30 cellular contexts compared by ENCODE assay signal in genomic region chr18:5451871-5452270, GRCh38.
"Had no signal": no experiment of that assay in that cellular context is flagged by ENCODE, and none has a peak within 500 bp of the region (broad histone marks: within the 10 kb centered on the region; RNA-seq: fewer than 3 reads in every experiment).

No MANE protein-coding gene starts in this region.

- DNase-seq: activated effector memory CD4-positive, alpha-beta T cell treated with anti-CD3 and anti-CD28 coated beads, Interleukin-2, amount 50 U/mL, for 16 hours; activated effector memory CD4-positive, alpha-beta T cell treated with Interleukin-2 at 50 U/mL for 16 hours; activated gamma-delta T cell; activated gamma-delta T cell treated with Interleukin-2 at 50 U/mL for 16 hours; activated naive CD4-positive, alpha-beta T cell; activated naive CD4-positive, alpha-beta T cell treated with anti-CD3 and anti-CD28 coated beads for 36 hours; activated naive CD4-positive, alpha-beta T cell treated with anti-CD3 and anti-CD28 coated beads, Interleukin-2, amount 10 ng/mL, durations not matched to agents 7 days and 5 days; activated naive CD4-positive, alpha-beta T cell treated with anti-CD3 and anti-CD28 coated beads, Interleukin-2, amount 50 U/mL, for 16 hours; activated naive CD4-positive, alpha-beta T cell treated with Interleukin-2 at 50 U/mL for 16 hours; activated naive CD8-positive, alpha-beta T cell treated with anti-CD3 and anti-CD28 coated beads for 36 hours; activated naive CD8-positive, alpha-beta T cell treated with anti-CD3 and anti-CD28 coated beads, Interleukin-2, amount 10 ng/mL, durations not matched to agents 7 days and 5 days; activated naive CD8-positive, alpha-beta T cell treated with anti-CD3 and anti-CD28 coated beads, Interleukin-2, amount 50 U/mL, for 24 hours; activated T-cell treated with anti-CD3 and anti-CD28 coated beads, Interleukin-2, amount 50 U/mL, for 1 hour; activated T-cell treated with anti-CD3 and anti-CD28 coated beads, Interleukin-2, amount 50 U/mL, for 24 hours; activated T-cell treated with anti-CD3 and anti-CD28 coated beads, Interleukin-2, amount 50 U/mL, for 4 hours; activated T-cell treated with anti-CD3 and anti-CD28 coated beads, Interleukin-2, amount 50 U/mL, for 72 hours; adrenal gland; amniotic stem cell; amygdala; anterior cingulate cortex; aorta; body of pancreas; brain microvascular endothelial cell; caudate nucleus; central memory CD4-positive, alpha-beta T cell; cerebellar nuclear complex had no signal

- H3K36me3 ChIP-seq: adrenal gland, ascending aorta, brain microvascular endothelial cell, breast epithelium, cardiac muscle cell had no signal

- H3K4me1 ChIP-seq: ascending aorta, body of pancreas, breast epithelium had no signal

- H3K4me3 ChIP-seq: adrenal gland, ascending aorta, body of pancreas, breast epithelium, cardiac muscle cell had no signal

- H3K27me3 ChIP-seq: adrenal gland, ascending aorta, body of pancreas, brain microvascular endothelial cell, breast epithelium, cardiac muscle cell had no signal

- ATAC-seq: activated naive CD8-positive, alpha-beta T cell treated with anti-CD3 and anti-CD28 coated beads, Interleukin-2, amount 50 U/mL, for 24 hours; activated T-cell treated with anti-CD3 and anti-CD28 coated beads, Interleukin-2, amount 50 U/mL, for 4 hours; activated T-cell treated with anti-CD3 and anti-CD28 coated beads, Interleukin-2, amount 50 U/mL, for 72 hours; activated T-helper 17 cell treated with anti-CD3 and anti-CD28 coated beads, Interleukin-2, amount 50 U/mL, for 72 hours; body of pancreas had no signal

- H3K27ac ChIP-seq: adrenal gland, ascending aorta, body of pancreas, brain microvascular endothelial cell, breast epithelium, cardiac muscle cell had no signal

- H3K9me3 ChIP-seq: adrenal gland, ascending aorta, body of pancreas, breast epithelium had no signal
